8 cellular contexts compared by ENCODE assay signal in the genomic region with DNA sequence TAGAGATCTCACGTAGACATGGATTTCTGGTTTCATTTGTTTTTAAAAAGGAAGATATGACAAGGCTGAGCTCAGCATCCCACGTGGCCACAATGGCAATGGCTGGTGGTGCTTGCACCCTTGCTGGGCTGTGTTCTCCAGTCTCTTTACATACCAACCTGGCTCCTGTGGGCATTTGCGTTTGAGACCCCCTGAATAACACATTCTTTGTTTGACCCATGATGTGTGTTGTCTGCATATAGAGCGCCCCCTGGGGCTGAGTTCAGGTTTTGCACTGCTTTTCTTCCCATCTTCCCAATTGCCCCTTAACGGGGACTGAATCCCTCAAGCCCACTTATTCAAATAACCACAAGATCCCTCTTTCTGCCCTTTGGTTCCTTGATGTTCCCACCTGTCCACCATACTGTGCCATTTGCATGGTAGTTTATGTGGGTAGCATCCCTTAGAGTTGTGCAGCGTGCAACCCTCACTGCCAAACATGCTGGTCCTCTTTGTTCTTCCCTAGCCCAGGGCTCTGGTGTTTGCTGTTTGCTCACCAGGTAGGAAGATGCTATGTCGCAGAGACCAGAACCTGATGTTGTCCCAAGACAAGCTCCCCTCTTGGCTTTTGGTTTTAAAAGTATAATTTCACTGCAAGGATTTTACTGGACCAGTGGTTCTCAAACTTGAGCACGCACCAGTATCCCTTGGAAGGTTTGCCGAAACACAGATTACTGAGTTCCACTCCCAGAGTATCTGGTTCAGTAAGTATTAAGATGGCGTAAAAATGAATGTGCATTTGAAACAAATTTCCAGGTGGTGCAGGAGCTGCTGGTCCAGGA. TPM values are rescaled to one million over a fixed set of nuclear protein-coding genes. Genes with fewer than 3 reads are reported as not detected.
A peak's percentile ranks its signal among the peaks of the same experiment; 100 is the strongest.
DNase-seq lines count a peak whose midpoint lies in the region; ATAC-seq, FAIRE-seq and TF ChIP-seq lines count a peak whose summit lies in the region.

No MANE protein-coding gene starts in this region.

- no peaks in the 10 kb centered on the region for H3K4me1 Mint-ChIP-seq in stimulated activated naive CD8-positive, alpha-beta T cell treated with anti-CD3 and anti-CD28 coated beads, Interleukin-15, amount 100 ng/mL, for 72 hours

- no peak overlapping the region for H3K4me2 ChIP-seq in keratinocyte (ENCODE audit: control insufficient read depth, extremely low read depth, insufficient read depth, low read depth, low read length)

- H2AFZ ChIP-seq in keratinocyte (ENCODE audit: control insufficient read depth, low read length): no peak overlapping the region

- FAIRE-seq in keratinocyte (lab: Jason Lieb, UNC): peak; percentile 44
- FAIRE-seq in H54 (lab: Jason Lieb, UNC): no peak

- no peak for TF ChIP-seq POLR2A in H54 (IDR thresholded peaks at IDR 0.05; ENCODE audit: low read depth, low read length)

- H3K4me3 Mint-ChIP-seq in stimulated activated naive CD8-positive, alpha-beta T cell treated with anti-CD3 and anti-CD28 coated beads, Interleukin-15, amount 100 ng/mL, for 72 hours: no peak overlapping the region

- no peaks in the 10 kb centered on the region for H3K27me3 Mint-ChIP-seq in stimulated activated naive CD8-positive, alpha-beta T cell treated with anti-CD3 and anti-CD28 coated beads, Interleukin-15, amount 100 ng/mL, for 72 hours

- no peaks in the 10 kb centered on the region for H3K4me1 ChIP-seq in keratinocyte (ENCODE audit: control insufficient read depth, extremely low read depth, insufficient read depth, low read length)

- no peaks in the 10 kb centered on the region for H3K79me2 ChIP-seq in keratinocyte (ENCODE audit: control insufficient read depth, insufficient read depth, low read length)

- H3K9me1 ChIP-seq in keratinocyte (ENCODE audit: control insufficient read depth, extremely low read depth, insufficient read depth, low read length): no peaks in the 10 kb centered on the region

- no peaks in the 10 kb centered on the region for H4K20me1 ChIP-seq in keratinocyte (ENCODE audit: control insufficient read depth, extremely low read depth, insufficient read depth, low read length)

- no peaks in the 10 kb centered on the region for H3K9me3 ChIP-seq in keratinocyte (ENCODE audit: control insufficient read depth, low read depth, low read length)

- H3K9ac ChIP-seq in keratinocyte (ENCODE audit: control insufficient read depth, extremely low read depth, insufficient read depth, low read length): no peak overlapping the region

- peak; percentile 76 to 92 (median 87) for TF ChIP-seq CTCF in keratinocyte (optimal IDR thresholded peaks at IDR 0.05 in 1 of 3, IDR thresholded peaks at IDR 0.05 in 1 of 3, conservative IDR thresholded peaks at IDR 0.05 in 1 of 3; ENCODE audit: extremely low read depth in 1 of 3, insufficient read depth in 2 of 3, low read length in 3 of 3)

- H3K9me3 Mint-ChIP-seq in stimulated activated naive CD8-positive, alpha-beta T cell treated with anti-CD3 and anti-CD28 coated beads, Interleukin-15, amount 100 ng/mL, for 72 hours: no peaks in the 10 kb centered on the region

- dilution Hi-C loops in keratinocyte (cut with MboI; ENCODE audit: extremely low pct_ligation_motif_present, low sequenced_read_pairs): no loop called here

- no peak for ATAC-seq in stimulated activated naive CD8-positive, alpha-beta T cell treated with anti-CD3 and anti-CD28 coated beads, Interleukin-15, amount 100 ng/mL, for 72 hours

- no peaks in the 10 kb centered on the region for H3K27me3 ChIP-seq in keratinocyte (ENCODE audit: control insufficient read depth, extremely low read depth, insufficient read depth, low read length)

- DNase-seq in DMS53 (lab: John Stamatoyannopoulos, UW) (peak; percentile 36), DMS53 treated with DMSO at 0.1 percent for 48 hours (lab: John Stamatoyannopoulos, UW; ENCODE audit: unreplicated experiment) (no peak), NCI-H82 (lab: John Stamatoyannopoulos, UW) (peak; percentile 51), keratinocyte (ENCODE audit: low read depth, low spot score) (no peak), H4 (ENCODE audit: low spot score) (no peak), H54 (ENCODE audit: insufficient read length, low spot score) (no peak)
- peak; percentile 42 for DNase-seq in activated naive CD4-positive, alpha-beta T cell treated with Interleukin-2 at 50 U/mL for 16 hours
- DNase-seq in stimulated activated naive CD8-positive, alpha-beta T cell treated with anti-CD3 and anti-CD28 coated beads, Interleukin-15, amount 100 ng/mL, for 72 hours: peak; percentile 27 to 32

- no peaks in the 10 kb centered on the region for H3K36me3 ChIP-seq in keratinocyte (ENCODE audit: control insufficient read depth in 2 of 2, extremely low read depth in 1 of 2, insufficient read depth in 2 of 2, low read length in 2 of 2)

- no peak overlapping the region for H3K27ac Mint-ChIP-seq in stimulated activated naive CD8-positive, alpha-beta T cell treated with anti-CD3 and anti-CD28 coated beads, Interleukin-15, amount 100 ng/mL, for 72 hours

- no peak overlapping the region for H3K27ac ChIP-seq in keratinocyte (ENCODE audit: control insufficient read depth, insufficient read depth, low read length)

- no peak overlapping the region for H3K4me3 ChIP-seq in keratinocyte (ENCODE audit: control insufficient read depth in 2 of 3, extremely low read depth in 1 of 3, insufficient read depth in 2 of 3, low read depth in 1 of 3, low read length in 3 of 3)

RNA-seq across cellular contexts. Expression of gene NKD1, which starts 38.5 kb away (rescaled TPM):
- polyA plus RNA-seq in keratinocyte: 0.54 to 0.62 TPM (median 0.57 TPM) in 3 replicates
- 0.01 TPM for polyA plus RNA-seq in keratinocyte (2011; ENCODE audit: low read depth)
- polyA plus RNA-seq in keratinocyte (2011; cell fraction: cytosol; rRNA removed): 0.21 and 0.62 TPM in 2 replicates
- polyA plus RNA-seq in keratinocyte (2011; cell fraction: nucleus; rRNA removed): 0.56 and 0.65 TPM in 2 replicates
- 0.16 and 0.26 TPM in 2 replicates for polyA plus RNA-seq in keratinocyte (2012; ENCODE audit: low replicate concordance)
- polyA minus RNA-seq in keratinocyte: 0.46 to 2.2 TPM (median 0.51 TPM) in 3 replicates
- 0.38 TPM for polyA minus RNA-seq in keratinocyte (2011; cell fraction: cytosol; rRNA and poly(A)+ RNA removed)
- polyA minus RNA-seq in keratinocyte (2011; cell fraction: nucleus; rRNA and poly(A)+ RNA removed): 0.42 and 0.70 TPM in 2 replicates
- 0.16 and 0.21 TPM in 2 replicates for total RNA-seq in H4 (2014; rRNA removed; shearing (Covaris generic))

Comparison
In these comparisons a context has a peak if more than half of its experiments do, and no peak if none do; other contexts are left out.
1. DNase-seq: peak in DMS53 (single experiment), NCI-H82 (single experiment), activated naive CD4-positive, alpha-beta T cell treated with Interleukin-2 at 50 U/mL for 16 hours (single experiment) and stimulated activated naive CD8-positive, alpha-beta T cell treated with anti-CD3 and anti-CD28 coated beads, Interleukin-15, amount 100 ng/mL, for 72 hours (2 of 2); none in DMS53 treated with DMSO at 0.1 percent for 48 hours (single experiment), keratinocyte (single experiment), H4 (single experiment) and H54 (single experiment).